In genomic region chr5:61641748-61642565, GRCh38 we compare ENCODE assay signal across 12 cellular contexts.
A peak's percentile ranks its signal among the peaks of the same experiment; 100 is the strongest.
DNase-seq lines count a peak whose midpoint lies in the region; ATAC-seq and TF ChIP-seq lines count a peak whose summit lies in the region.
"Had no signal": no experiment of that assay in that cellular context is flagged by ENCODE, and none has a peak within 500 bp of the region (broad histone marks: within the 10 kb centered on the region; RNA-seq: fewer than 3 reads in every experiment).

No MANE protein-coding gene starts in this region.

- H3K27me3 ChIP-seq in heart right ventricle: no peaks in the 10 kb centered on the region
- H3K27me3 ChIP-seq in foreskin keratinocyte: peaks cover 10% of the 10 kb centered on the region
- H3K27me3 ChIP-seq in transverse colon: no peaks in the 10 kb centered on the region

- intact Hi-C loops in heart right ventricle (cut with DNase I): no loop called here
- intact Hi-C loops in cardiac septum (cut with DNase I): no loop called here
- intact Hi-C loops in transverse colon (cut with DNase I; ENCODE audit: low total_unique reads): no loop called here

- 76 to 83% methylated on average over 7 of the region's 7 CpGs for WGBS in heart right ventricle, 2 donors
- WGBS in transverse colon (ENCODE audit: low coverage in 1 of 2), 2 donors: 40 to 67% methylated on average over 1 to 7 of the region's 7 CpGs

- no peaks in the 10 kb centered on the region for H3K36me3 ChIP-seq in heart right ventricle
- H3K36me3 ChIP-seq in transverse colon: no peaks in the 10 kb centered on the region

- TF ChIP-seq CTCF in heart right ventricle (IDR thresholded peaks at IDR 0.05): peak in 5 of 9 donors; percentile 5 to 33 (median 18)
- peak; percentile 39 for TF ChIP-seq CTCF in foreskin keratinocyte (conservative IDR thresholded peaks at IDR 0.05)
- TF ChIP-seq CTCF in transverse colon (IDR thresholded peaks at IDR 0.05): peak in 3 of 5 experiments; percentile 13 to 23 (median 20)

- no peak for ATAC-seq in heart right ventricle
- ATAC-seq in foreskin keratinocyte: peak; percentile 35
- no peak for ATAC-seq in HG02798 (IDR thresholded peaks at IDR 0.05; ENCODE audit: poor library complexity, unreplicated experiment)

- H3K4me1 ChIP-seq in heart right ventricle (peaks cover 0 to 22% (median 7%) of the 10 kb centered on the region in 9 donors), foreskin keratinocyte (no peaks in the 10 kb centered on the region), transverse colon (no peaks in the 10 kb centered on the region)

- TF ChIP-seq EP300 in transverse colon (IDR thresholded peaks at IDR 0.05; ENCODE audit: low read depth): no peak

- H3K27ac ChIP-seq in heart right ventricle (no peak overlapping the region), foreskin keratinocyte (no peak overlapping the region), transverse colon (no peak overlapping the region)

- DNase-seq in heart right ventricle (no peak), cardiac septum (ENCODE audit: low spot score) (no peak), SK-MEL-5 (ENCODE audit: low read depth, low spot score) (peak; percentile 49), foreskin keratinocyte (no peak), transverse colon (no peak), DMS79 treated with DMSO at 0.1 percent for 48 hours (lab: John Stamatoyannopoulos, UW) (no peak), T-helper 2 cell (no peak)
- DNase-seq: activated B cell treated with CpG ODN at 0.5 μM for 24 hours; activated T-cell treated with anti-CD3 and anti-CD28 coated beads, Interleukin-2, amount 50 U/mL, for 24 hours; AML-193; SIG-M5 had no signal

- no peak overlapping the region for H3K4me3 ChIP-seq in heart right ventricle
- no peak overlapping the region for H3K4me3 ChIP-seq in transverse colon

- H3K9me3 ChIP-seq in heart right ventricle (no peaks in the 10 kb centered on the region), transverse colon (no peaks in the 10 kb centered on the region)

- no peak for TF ChIP-seq POLR2A in transverse colon (IDR thresholded peaks at IDR 0.05)

- in situ Hi-C loops in SK-MEL-5 (cut with HindIII; ENCODE audit: low pct_unique_long_range_greater_than_20kb, low sequenced_read_pairs) (no loop called here), transverse colon (cut with MboI; ENCODE audit: low pct_ligation_motif_present in 1 of 4, low pct_unique_long_range_greater_than_20kb in 1 of 4, low sequenced_read_pairs in 3 of 4) (loop anchor here in 2 of 4 donors (25.0 kb wide), 2 partner anchors 305 to 580 kb away; partner anchors contain the start of gene ZSWIM6 (in 1 of the 2))
